In the genomic region with DNA sequence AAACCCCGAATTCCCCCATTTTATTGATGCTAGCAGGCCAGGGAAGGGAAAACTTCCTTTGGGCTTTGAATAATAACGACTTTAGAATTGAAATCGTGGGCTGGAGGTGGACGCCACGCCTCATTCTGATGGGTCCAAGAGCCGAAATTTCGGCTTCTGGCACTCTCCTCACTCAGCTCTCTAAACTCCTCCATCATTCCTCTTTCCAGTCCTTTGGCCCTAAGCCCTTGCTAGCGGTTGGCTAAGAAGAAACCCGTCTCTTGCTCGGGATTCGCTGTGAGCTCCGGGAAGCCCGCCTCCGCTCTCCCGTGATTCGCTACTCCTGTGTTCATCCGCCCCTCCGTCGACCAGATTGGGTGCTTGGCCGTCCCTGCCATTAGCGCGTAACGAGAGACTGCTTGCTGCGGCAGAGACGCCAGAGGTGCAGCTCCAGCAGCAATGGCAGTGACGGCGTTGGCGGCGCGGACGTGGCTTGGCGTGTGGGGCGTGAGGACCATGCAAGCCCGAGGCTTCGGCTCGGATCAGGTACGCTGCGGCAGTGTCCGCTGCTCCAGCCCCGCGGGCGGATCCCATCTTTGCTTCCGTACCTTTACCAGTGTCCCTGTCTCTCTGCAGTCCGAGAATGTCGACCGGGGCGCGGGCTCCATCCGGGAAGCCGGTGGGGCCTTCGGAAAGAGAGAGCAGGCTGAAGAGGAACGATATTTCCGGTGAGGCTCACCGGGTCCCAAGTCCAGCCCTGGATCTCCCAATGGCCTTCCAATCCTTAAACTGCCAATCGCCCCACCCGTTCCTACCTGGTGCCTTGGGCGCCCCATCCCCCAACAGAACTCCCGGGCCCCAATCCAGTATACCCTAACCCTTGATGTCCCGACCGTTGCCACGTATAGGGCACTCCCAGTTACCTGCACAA, we compare ENCODE assay signal across 1 cellular context.
TF ChIP-seq lines count a peak whose summit lies in the region.

A gene (plus strand): TSS at position 379 of the 910 bp plus-strand sequence. CDS start 60 bp downstream, at position 439.

TF ChIP-seq in K562, 482 proteins besides CTCF, POLR2A, EP300 and RAD21 (continued from another document and continues in another):
- TF ChIP-seq SMAD2 (IDR thresholded peaks at IDR 0.05; ENCODE audit: low read depth, low read length) = no peak
- TF ChIP-seq ZNF274 (IDR thresholded peaks at IDR 0.05; ENCODE audit: borderline replicate concordance, low read depth, low read length) = no peak
- no peak for TF ChIP-seq HDAC6 (IDR thresholded peaks at IDR 0.05; ENCODE audit: low read depth, low read length)
- TF ChIP-seq CREB1 (IDR thresholded peaks at IDR 0.05) = peak; percentile 87
- peak; percentile 88 for TF ChIP-seq CREB1 (CRISPR knock-in tag; IDR thresholded peaks at IDR 0.05)
- TF ChIP-seq YY1 (IDR thresholded peaks at IDR 0.05; ENCODE audit: borderline replicate concordance in 1 of 3, control insufficient read depth in 1 of 3, extremely low read depth in 1 of 3, insufficient read depth in 3 of 3, insufficient read length in 1 of 3, insufficient replicate concordance in 2 of 3, low read depth in 1 of 3, low read length in 2 of 3) = peak in 2 of 3 experiments; percentile 79
- no peak for TF ChIP-seq ZNF316 (IDR thresholded peaks at IDR 0.05)
- TF ChIP-seq ZNF143 (CRISPR knock-in tag; IDR thresholded peaks at IDR 0.05) = 0 out of 2 replicates have a peak, but pooled peaks have one; percentile 57
- TF ChIP-seq ESRRA (IDR thresholded peaks at IDR 0.05; ENCODE audit: borderline replicate concordance, low read depth) = peak; percentile 57
- no peak for TF ChIP-seq MXI1 (IDR thresholded peaks at IDR 0.05; ENCODE audit: low read depth, low read length)
- no peak; the same call in 1 of the 2 replicates for TF ChIP-seq NFE2L1 (tag; IDR thresholded peaks at IDR 0.05; ENCODE audit: borderline replicate concordance, low read depth)
- TF ChIP-seq SOX6 (IDR thresholded peaks at IDR 0.05) = no peak; the same call in 1 of the 2 replicates
- TF ChIP-seq SIN3A (IDR thresholded peaks at IDR 0.05; ENCODE audit: borderline replicate concordance in 2 of 2, control insufficient read depth in 1 of 2, low read depth in 2 of 2, low read length in 2 of 2) = peak; percentile 36 to 69; a peak in 1 of 4 replicates
- no peak for TF ChIP-seq ZNF583 (CRISPR knock-in tag; IDR thresholded peaks at IDR 0.05)
- 0 out of 2 replicates have a peak, but pooled peaks have one; percentile 6 for TF ChIP-seq HDAC2 (IDR thresholded peaks at IDR 0.05)
- TF ChIP-seq SMARCA5 (IDR thresholded peaks at IDR 0.05) = no peak
- no peak for TF ChIP-seq ZZZ3 (IDR thresholded peaks at IDR 0.05)
- 0 out of 2 replicates have a peak, but pooled peaks have one; percentile 20 for TF ChIP-seq STAG1 (CRISPR knock-in tag; IDR thresholded peaks at IDR 0.05; ENCODE audit: borderline replicate concordance)
- peak; percentile 10; the same call in 1 of the 2 replicates for TF ChIP-seq SMARCE1 (IDR thresholded peaks at IDR 0.05)
- TF ChIP-seq, protein P1, sequence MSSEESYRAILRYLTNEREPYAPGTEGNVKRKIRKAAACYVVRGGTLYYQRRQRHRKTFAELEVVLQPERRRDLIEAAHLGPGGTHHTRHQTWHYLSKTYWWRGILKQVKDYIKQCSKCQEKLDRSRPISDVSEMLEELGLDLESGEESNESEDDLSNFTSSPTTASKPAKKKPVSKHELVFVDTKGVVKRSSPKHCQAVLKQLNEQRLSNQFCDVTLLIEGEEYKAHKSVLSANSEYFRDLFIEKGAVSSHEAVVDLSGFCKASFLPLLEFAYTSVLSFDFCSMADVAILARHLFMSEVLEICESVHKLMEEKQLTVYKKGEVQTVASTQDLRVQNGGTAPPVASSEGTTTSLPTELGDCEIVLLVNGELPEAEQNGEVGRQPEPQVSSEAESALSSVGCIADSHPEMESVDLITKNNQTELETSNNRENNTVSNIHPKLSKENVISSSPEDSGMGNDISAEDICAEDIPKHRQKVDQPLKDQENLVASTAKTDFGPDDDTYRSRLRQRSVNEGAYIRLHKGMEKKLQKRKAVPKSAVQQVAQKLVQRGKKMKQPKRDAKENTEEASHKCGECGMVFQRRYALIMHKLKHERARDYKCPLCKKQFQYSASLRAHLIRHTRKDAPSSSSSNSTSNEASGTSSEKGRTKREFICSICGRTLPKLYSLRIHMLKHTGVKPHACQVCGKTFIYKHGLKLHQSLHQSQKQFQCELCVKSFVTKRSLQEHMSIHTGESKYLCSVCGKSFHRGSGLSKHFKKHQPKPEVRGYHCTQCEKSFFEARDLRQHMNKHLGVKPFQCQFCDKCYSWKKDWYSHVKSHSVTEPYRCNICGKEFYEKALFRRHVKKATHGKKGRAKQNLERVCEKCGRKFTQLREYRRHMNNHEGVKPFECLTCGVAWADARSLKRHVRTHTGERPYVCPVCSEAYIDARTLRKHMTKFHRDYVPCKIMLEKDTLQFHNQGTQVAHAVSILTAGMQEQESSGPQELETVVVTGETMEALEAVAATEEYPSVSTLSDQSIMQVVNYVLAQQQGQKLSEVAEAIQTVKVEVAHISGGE (CRISPR knock-in tag; IDR thresholded peaks at IDR 0.05) = no peak
- TF ChIP-seq, protein P2, sequence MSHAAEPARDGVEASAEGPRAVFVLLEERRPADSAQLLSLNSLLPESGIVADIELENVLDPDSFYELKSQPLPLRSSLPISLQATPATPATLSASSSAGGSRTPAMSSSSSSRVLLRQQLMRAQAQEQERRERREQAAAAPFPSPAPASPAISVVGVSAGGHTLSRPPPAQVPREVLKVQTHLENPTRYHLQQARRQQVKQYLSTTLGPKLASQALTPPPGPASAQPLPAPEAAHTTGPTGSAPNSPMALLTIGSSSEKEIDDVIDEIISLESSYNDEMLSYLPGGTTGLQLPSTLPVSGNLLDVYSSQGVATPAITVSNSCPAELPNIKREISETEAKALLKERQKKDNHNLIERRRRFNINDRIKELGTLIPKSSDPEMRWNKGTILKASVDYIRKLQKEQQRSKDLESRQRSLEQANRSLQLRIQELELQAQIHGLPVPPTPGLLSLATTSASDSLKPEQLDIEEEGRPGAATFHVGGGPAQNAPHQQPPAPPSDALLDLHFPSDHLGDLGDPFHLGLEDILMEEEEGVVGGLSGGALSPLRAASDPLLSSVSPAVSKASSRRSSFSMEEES (CRISPR knock-in tag; IDR thresholded peaks at IDR 0.05) = no peak
- TF ChIP-seq NEUROD1 (IDR thresholded peaks at IDR 0.05; ENCODE audit: borderline replicate concordance, low read depth, low read length, partially characterized antibody) = peak; percentile 97
- TF ChIP-seq, protein P3, sequence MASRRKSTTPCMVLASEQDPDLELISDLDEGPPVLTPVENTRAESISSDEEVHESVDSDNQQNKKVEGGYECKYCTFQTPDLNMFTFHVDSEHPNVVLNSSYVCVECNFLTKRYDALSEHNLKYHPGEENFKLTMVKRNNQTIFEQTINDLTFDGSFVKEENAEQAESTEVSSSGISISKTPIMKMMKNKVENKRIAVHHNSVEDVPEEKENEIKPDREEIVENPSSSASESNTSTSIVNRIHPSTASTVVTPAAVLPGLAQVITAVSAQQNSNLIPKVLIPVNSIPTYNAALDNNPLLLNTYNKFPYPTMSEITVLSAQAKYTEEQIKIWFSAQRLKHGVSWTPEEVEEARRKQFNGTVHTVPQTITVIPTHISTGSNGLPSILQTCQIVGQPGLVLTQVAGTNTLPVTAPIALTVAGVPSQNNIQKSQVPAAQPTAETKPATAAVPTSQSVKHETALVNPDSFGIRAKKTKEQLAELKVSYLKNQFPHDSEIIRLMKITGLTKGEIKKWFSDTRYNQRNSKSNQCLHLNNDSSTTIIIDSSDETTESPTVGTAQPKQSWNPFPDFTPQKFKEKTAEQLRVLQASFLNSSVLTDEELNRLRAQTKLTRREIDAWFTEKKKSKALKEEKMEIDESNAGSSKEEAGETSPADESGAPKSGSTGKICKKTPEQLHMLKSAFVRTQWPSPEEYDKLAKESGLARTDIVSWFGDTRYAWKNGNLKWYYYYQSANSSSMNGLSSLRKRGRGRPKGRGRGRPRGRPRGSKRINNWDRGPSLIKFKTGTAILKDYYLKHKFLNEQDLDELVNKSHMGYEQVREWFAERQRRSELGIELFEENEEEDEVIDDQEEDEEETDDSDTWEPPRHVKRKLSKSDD (conservative IDR thresholded peaks at IDR 0.05; ENCODE audit: low read length) = no peak
- no peak for TF ChIP-seq CEBPB (tag; IDR thresholded peaks at IDR 0.05)
- TF ChIP-seq, protein P4, sequence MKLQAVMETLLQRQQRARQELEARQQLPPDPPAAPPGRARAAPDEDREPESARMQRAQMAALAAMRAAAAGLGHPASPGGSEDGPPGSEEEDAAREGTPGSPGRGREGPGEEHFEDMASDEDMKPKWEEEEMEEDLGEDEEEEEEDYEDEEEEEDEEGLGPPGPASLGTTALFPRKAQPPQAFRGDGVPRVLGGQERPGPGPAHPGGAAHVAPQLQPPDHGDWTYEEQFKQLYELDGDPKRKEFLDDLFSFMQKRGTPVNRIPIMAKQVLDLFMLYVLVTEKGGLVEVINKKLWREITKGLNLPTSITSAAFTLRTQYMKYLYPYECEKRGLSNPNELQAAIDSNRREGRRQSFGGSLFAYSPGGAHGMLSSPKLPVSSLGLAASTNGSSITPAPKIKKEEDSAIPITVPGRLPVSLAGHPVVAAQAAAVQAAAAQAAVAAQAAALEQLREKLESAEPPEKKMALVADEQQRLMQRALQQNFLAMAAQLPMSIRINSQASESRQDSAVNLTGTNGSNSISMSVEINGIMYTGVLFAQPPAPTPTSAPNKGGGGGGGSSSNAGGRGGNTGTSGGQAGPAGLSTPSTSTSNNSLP (IDR thresholded peaks at IDR 0.05; ENCODE audit: borderline replicate concordance, low read depth, low read length) = peak; percentile 27; the same call in 1 of the 2 replicates
- TF ChIP-seq BHLHE40 (IDR thresholded peaks at IDR 0.05; ENCODE audit: low read length) = no peak; the same call in 1 of the 2 replicates
- TF ChIP-seq NFIC (IDR thresholded peaks at IDR 0.05) = peak; percentile 69
- TF ChIP-seq GABPA (tag; conservative IDR thresholded peaks at IDR 0.05; ENCODE audit: low read depth) = no peak; the same call in 1 of the 2 replicates
- TF ChIP-seq ZNF384 (IDR thresholded peaks at IDR 0.05; ENCODE audit: low read depth, low read length) = no peak
- TF ChIP-seq ZNF75A (CRISPR knock-in tag; IDR thresholded peaks at IDR 0.05) = no peak
- no peak for TF ChIP-seq FOXA1 (IDR thresholded peaks at IDR 0.05; ENCODE audit: borderline replicate concordance)
- no peak for TF ChIP-seq ZFPM2 (CRISPR knock-in tag; IDR thresholded peaks at IDR 0.05)
- TF ChIP-seq HDAC3 (IDR thresholded peaks at IDR 0.05; ENCODE audit: borderline replicate concordance, partially characterized antibody) = no peak
- TF ChIP-seq KDM1A (IDR thresholded peaks at IDR 0.05) = no peak
- TF ChIP-seq HNRNPK (IDR thresholded peaks at IDR 0.05; ENCODE audit: low read depth, low read length, poor library complexity, severe bottlenecking) = no peak
- TF ChIP-seq ARHGAP35 (IDR thresholded peaks at IDR 0.05; ENCODE audit: partially characterized antibody) = no peak
- TF ChIP-seq, protein P5, sequence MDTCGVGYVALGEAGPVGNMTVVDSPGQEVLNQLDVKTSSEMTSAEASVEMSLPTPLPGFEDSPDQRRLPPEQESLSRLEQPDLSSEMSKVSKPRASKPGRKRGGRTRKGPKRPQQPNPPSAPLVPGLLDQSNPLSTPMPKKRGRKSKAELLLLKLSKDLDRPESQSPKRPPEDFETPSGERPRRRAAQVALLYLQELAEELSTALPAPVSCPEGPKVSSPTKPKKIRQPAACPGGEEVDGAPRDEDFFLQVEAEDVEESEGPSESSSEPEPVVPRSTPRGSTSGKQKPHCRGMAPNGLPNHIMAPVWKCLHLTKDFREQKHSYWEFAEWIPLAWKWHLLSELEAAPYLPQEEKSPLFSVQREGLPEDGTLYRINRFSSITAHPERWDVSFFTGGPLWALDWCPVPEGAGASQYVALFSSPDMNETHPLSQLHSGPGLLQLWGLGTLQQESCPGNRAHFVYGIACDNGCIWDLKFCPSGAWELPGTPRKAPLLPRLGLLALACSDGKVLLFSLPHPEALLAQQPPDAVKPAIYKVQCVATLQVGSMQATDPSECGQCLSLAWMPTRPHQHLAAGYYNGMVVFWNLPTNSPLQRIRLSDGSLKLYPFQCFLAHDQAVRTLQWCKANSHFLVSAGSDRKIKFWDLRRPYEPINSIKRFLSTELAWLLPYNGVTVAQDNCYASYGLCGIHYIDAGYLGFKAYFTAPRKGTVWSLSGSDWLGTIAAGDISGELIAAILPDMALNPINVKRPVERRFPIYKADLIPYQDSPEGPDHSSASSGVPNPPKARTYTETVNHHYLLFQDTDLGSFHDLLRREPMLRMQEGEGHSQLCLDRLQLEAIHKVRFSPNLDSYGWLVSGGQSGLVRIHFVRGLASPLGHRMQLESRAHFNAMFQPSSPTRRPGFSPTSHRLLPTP (IDR thresholded peaks at IDR 0.05; ENCODE audit: borderline replicate concordance, extremely low read depth, insufficient read length) = no peak
- TF ChIP-seq SIN3B (IDR thresholded peaks at IDR 0.05; ENCODE audit: low read depth) = peak; percentile 46; the same call in 1 of the 2 replicates
- no peak for TF ChIP-seq ZNF584 (CRISPR knock-in tag; IDR thresholded peaks at IDR 0.05; ENCODE audit: low read depth)
- TF ChIP-seq, protein P6, sequence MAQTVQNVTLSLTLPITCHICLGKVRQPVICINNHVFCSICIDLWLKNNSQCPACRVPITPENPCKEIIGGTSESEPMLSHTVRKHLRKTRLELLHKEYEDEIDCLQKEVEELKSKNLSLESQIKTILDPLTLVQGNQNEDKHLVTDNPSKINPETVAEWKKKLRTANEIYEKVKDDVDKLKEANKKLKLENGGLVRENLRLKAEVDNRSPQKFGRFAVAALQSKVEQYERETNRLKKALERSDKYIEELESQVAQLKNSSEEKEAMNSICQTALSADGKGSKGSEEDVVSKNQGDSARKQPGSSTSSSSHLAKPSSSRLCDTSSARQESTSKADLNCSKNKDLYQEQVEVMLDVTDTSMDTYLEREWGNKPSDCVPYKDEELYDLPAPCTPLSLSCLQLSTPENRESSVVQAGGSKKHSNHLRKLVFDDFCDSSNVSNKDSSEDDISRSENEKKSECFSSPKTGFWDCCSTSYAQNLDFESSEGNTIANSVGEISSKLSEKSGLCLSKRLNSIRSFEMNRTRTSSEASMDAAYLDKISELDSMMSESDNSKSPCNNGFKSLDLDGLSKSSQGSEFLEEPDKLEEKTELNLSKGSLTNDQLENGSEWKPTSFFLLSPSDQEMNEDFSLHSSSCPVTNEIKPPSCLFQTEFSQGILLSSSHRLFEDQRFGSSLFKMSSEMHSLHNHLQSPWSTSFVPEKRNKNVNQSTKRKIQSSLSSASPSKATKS (CRISPR knock-in tag; IDR thresholded peaks at IDR 0.05) = no peak
- no peak for TF ChIP-seq BCL6 (CRISPR knock-in tag; IDR thresholded peaks at IDR 0.05)
- TF ChIP-seq NFE2 (IDR thresholded peaks at IDR 0.05; ENCODE audit: low read depth) = no peak
- peak; percentile 54; the same call in 1 of the 2 replicates for TF ChIP-seq ZNF24 (IDR thresholded peaks at IDR 0.05)
- peak; percentile 78; the same call in 1 of the 2 replicates for TF ChIP-seq NR2C2 (CRISPR knock-in tag; IDR thresholded peaks at IDR 0.05)
- TF ChIP-seq NR2C2 (tag; IDR thresholded peaks at IDR 0.05) = no peak
- TF ChIP-seq, protein P7, sequence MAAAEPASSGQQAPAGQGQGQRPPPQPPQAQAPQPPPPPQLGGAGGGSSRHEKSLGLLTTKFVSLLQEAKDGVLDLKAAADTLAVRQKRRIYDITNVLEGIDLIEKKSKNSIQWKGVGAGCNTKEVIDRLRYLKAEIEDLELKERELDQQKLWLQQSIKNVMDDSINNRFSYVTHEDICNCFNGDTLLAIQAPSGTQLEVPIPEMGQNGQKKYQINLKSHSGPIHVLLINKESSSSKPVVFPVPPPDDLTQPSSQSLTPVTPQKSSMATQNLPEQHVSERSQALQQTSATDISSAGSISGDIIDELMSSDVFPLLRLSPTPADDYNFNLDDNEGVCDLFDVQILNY (CRISPR knock-in tag; IDR thresholded peaks at IDR 0.05) = no peak
